Comparison of ENCODE assay signal across 10 cellular contexts in the genomic region with DNA sequence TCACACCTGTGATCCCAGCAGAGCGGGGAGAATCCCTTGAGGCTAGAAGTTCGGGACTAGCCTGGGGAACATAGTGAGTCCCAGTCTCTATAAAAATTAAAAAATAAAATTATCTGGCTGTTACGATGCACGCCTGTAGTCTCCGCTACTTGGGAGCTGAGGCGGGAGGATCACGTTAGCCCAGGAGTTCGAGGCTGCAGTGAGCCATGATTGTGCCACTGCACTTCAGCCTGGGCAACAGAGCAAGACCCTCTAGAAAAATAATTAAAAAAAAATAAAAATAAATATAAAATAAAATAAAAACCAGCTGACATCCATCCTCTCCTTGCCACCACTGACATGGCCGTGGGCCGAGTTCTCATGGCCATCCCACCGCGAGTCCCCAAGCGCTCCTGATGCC. TPM values are rescaled to one million over a fixed set of nuclear protein-coding genes. Genes with fewer than 3 reads are reported as not detected.
"Had no signal": no experiment of that assay in that cellular context is flagged by ENCODE, and none has a peak within 500 bp of the region (broad histone marks: within the 10 kb centered on the region; RNA-seq: fewer than 3 reads in every experiment).

No MANE protein-coding gene starts in this region.

- FAIRE-seq: H1, H54, HepG2 had no signal

- H3K4me2 ChIP-seq: GM23338 had no signal

- H2AFZ ChIP-seq: GM23338 had no signal

- H3K27ac ChIP-seq: HL-60 had no signal

- H3K4me3 ChIP-seq: GM23338 had no signal

- ATAC-seq: HepG2 had no signal

- DNase-seq: H9, HCEC 1CT, HFFc6, KG1 had no signal

RNA-seq across cellular contexts. Expression of gene RTN4R, which starts 7.7 kb away (rescaled TPM):
- polyA plus RNA-seq: IgD-negative memory B cell had no signal
